26 cellular contexts compared by ENCODE assay signal in genomic region chr12:95810411-95810810, GRCh38. TPM values are rescaled to one million over a fixed set of nuclear protein-coding genes. Genes with fewer than 3 reads are reported as not detected.
"Had no signal": no experiment of that assay in that cellular context is flagged by ENCODE, and none has a peak within 500 bp of the region (broad histone marks: within the 10 kb centered on the region; RNA-seq: fewer than 3 reads in every experiment).

No MANE protein-coding gene starts in this region.

- H3K27me3 ChIP-seq: MG63, SJSA1 had no signal

- DNase-seq: IMR-90, Karpas-422, KG1, MG63, NCI-H1092, NCI-H1105 treated with DMSO at 0.1 percent for 48 hours, NCI-H1417 treated with DMSO at 0.1 percent for 48 hours, NCI-H146, NCI-H1694 treated with DMSO at 0.1 percent for 48 hours, NCI-H1930, NCI-H2081, NCI-H2107, NCI-H226, NCI-H446, NCI-H510A, NCI-H524 treated with DMSO at 0.1 percent for 48 hours, NCI-H69, NCI-H774, Right ventricle myocardium superior, RPMI8226, SIG-M5 had no signal

- H3K27ac ChIP-seq: SJSA1, SK-N-MC had no signal

- H3K36me3 ChIP-seq: MG63, SJSA1 had no signal

- H3K9me3 ChIP-seq: SJSA1 had no signal

- H3K4me3 ChIP-seq: MG63, SJSA1, SK-N-MC had no signal

- FAIRE-seq: HepG2, RCC 7860 had no signal

- ATAC-seq: HepG2 had no signal

RNA-seq across cellular contexts. Expression of gene NTN4, which starts 19.8 kb away (rescaled TPM):
- total RNA-seq: OCI-LY7 had no signal
